8 cellular contexts compared by ENCODE assay signal in genomic region chr18:812673-813404, GRCh38. TPM values are rescaled to one million over a fixed set of nuclear protein-coding genes. Genes with fewer than 3 reads are reported as not detected.
DNase-seq lines count a peak whose midpoint lies in the region; ATAC-seq, FAIRE-seq and TF ChIP-seq lines count a peak whose summit lies in the region.

No MANE protein-coding gene starts in this region.

- peak; percentile 66 for TF ChIP-seq POLR2A in erythroblast (IDR thresholded peaks at IDR 0.05; ENCODE audit: low read length)

- FAIRE-seq in GM18507 (lab: Jason Lieb, UNC): peak; percentile 73

- peak; percentile 39 for ATAC-seq in HG03066 (IDR thresholded peaks at IDR 0.05; ENCODE audit: low read depth, unreplicated experiment)

- peak; percentile 41 for DNase-seq in 8988T
- no peak for DNase-seq in GM18507 (ENCODE audit: extremely low spot score, insufficient read length, low read depth)
- peak; percentile 94 for DNase-seq in NOMO-1 treated with dmso at 0.1 percent for 144 hours (lab: John Stamatoyannopoulos, UW; ENCODE audit: unreplicated experiment)
- peak; percentile 86 for DNase-seq in activated CD8-positive, alpha-beta memory T cell treated with anti-CD3 and anti-CD28 coated beads, Interleukin-2, amount 50 U/mL, for 48 hours
- peak; percentile 87 to 91 for DNase-seq in erythroblast (lab: John Stamatoyannopoulos, UW)
- peak; percentile 75 for DNase-seq in myocyte (ENCODE audit: low read depth)
- peak; percentile 56 to 68 for DNase-seq in stimulated activated CD8-positive, alpha-beta memory T cell treated with anti-CD3 and anti-CD28 coated beads, Interleukin-7, amount 100 ng/mL, for 48 hours (ENCODE audit: extremely low read depth in 1 of 2, low read depth in 1 of 2)

RNA-seq across cellular contexts. Expression of gene YES1, which starts 0.8 kb away (rescaled TPM):
- total RNA-seq in myocyte: 124 and 157 TPM in 2 replicates
- 14.8 TPM for polyA plus RNA-seq in myocyte (2012)
